Comparison of ENCODE assay signal across 8 cellular contexts in the genomic region with DNA sequence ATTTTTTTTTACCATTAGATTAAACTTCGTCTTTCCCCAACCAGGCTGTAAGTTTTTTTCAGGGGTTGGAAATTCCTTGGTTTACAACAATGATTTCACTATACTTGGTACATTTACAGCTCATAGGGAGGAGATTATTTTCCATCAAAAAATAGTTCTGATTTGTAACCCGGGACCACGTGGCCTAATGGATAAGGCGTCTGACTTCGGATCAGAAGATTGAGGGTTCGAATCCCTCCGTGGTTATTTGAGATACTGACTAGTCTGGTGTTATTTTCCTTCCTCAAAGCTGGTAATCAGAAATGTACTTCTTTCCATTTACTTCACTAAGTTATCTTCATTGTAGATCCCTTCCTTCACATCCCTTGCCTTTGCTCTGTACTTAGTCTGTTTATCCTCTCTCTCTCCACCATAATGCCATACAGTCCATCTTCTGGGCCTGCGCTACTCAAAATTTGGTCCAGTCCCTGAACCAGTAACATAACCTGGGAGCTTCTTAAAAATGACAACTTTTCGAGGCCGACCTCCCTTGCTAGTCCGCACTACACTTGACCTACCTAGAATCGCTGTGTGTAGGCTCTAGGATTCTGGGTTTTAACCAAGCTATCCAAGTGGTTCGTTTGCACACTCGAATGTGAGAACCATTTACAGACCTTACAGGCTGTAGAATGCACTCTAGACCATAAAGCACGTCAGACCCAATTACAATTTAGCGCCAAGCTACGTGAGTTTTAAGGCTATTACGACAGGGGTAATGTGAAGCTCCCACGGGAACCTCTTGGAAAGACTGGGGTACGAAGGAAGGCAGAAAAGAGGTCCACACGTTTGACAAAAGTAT. TPM values are rescaled to one million over a fixed set of nuclear protein-coding genes. Genes with fewer than 3 reads are reported as not detected.
DNase-seq lines count a peak whose midpoint lies in the region; ATAC-seq and TF ChIP-seq lines count a peak whose summit lies in the region.

No MANE protein-coding gene starts in this region.

- no peak overlapping the region for H3K9ac ChIP-seq in duodenal mucosa (ENCODE audit: low read depth in 1 of 2, low read length in 2 of 2)

- POLR2A ChIA-PET in activated B cell treated with CpG ODN at 0.5 μM for 24 hours (lab: Charles Lee) = interaction anchor here (0.5 to 2.7 kb wide), 26 partner anchors 9 to 1579 kb away, joined by 3 to 16 read pairs (median 4); a partner anchor contains a TSS

- peaks cover 14% of the 10 kb centered on the region for H3K27me3 Mint-ChIP-seq in activated B cell treated with CpG ODN at 0.5 μM for 24 hours

- TF ChIP-seq CTCF in activated B cell treated with CpG ODN at 0.5 μM for 24 hours (IDR thresholded peaks at IDR 0.05) (no peak), lower lobe of right lung (IDR thresholded peaks at IDR 0.05) (no peak)

- peak overlapping the region; percentile 89 for H3K4me3 Mint-ChIP-seq in activated B cell treated with CpG ODN at 0.5 μM for 24 hours

- intact Hi-C loops in activated B cell treated with CpG ODN at 0.5 μM for 24 hours (cut with micrococcal nuclease) (loop anchor here (1.0 to 10.0 kb wide), 9 partner anchors 7 to 972 kb away; a partner anchor contains a TSS), lower lobe of right lung (cut with DNase I) (no loop called here)

- peaks cover 5% of the 10 kb centered on the region for H3K36me3 Mint-ChIP-seq in activated B cell treated with CpG ODN at 0.5 μM for 24 hours (ENCODE audit: low read depth)

- DNase-seq in DMS153 treated with DMSO at 0.1 percent for 48 hours (lab: John Stamatoyannopoulos, UW; ENCODE audit: unreplicated experiment) (peak; percentile 51), NCI-H2227 treated with DMSO at 0.1 percent for 48 hours (lab: John Stamatoyannopoulos, UW) (peak; percentile 92), activated B cell treated with CpG ODN at 0.5 μM for 24 hours (no peak), lower lobe of right lung (no peak), NCI-H1105 (lab: John Stamatoyannopoulos, UW) (no peak)
- DNase-seq in stimulated activated naive CD4-positive, alpha-beta T cell treated with Interleukin-2 at 50 U/mL for 16 hours (lab: John Stamatoyannopoulos, UW) = peak; percentile 47

- peaks cover 5% of the 10 kb centered on the region for H3K9me3 Mint-ChIP-seq in activated B cell treated with CpG ODN at 0.5 μM for 24 hours

- H3K27ac Mint-ChIP-seq in activated B cell treated with CpG ODN at 0.5 μM for 24 hours = peak overlapping the region; percentile 85

- H3K4me3 ChIP-seq in duodenal mucosa (ENCODE audit: low read depth in 1 of 2, low read length in 2 of 2) = peak overlapping the region; percentile 59 to 77
- peak overlapping the region; percentile 55 for H3K4me3 ChIP-seq in lower lobe of right lung

- H3K27ac ChIP-seq in duodenal mucosa (ENCODE audit: low read depth, low read length) (no peak overlapping the region), lower lobe of right lung (no peak overlapping the region)

- H3K36me3 ChIP-seq in duodenal mucosa (ENCODE audit: control insufficient read depth in 1 of 2, insufficient read depth in 2 of 2, low read length in 2 of 2) (no peaks in the 10 kb centered on the region), lower lobe of right lung (no peaks in the 10 kb centered on the region)

- ATAC-seq in HG02610 (IDR thresholded peaks at IDR 0.05; ENCODE audit: unreplicated experiment) = peak; percentile 38
- peak; percentile 56 for ATAC-seq in activated B cell treated with CpG ODN at 0.5 μM for 24 hours (ENCODE audit: low read depth)
- peak; percentile 79 to 88 for ATAC-seq in lower lobe of right lung

- CTCF ChIA-PET in activated B cell treated with CpG ODN at 0.5 μM for 24 hours (lab: Charles Lee) = interaction anchor here (0.8 to 2.2 kb wide), 5 partner anchors 8 to 246 kb away, joined by 3 to 7 read pairs (median 5); no protein-coding TSS in a partner anchor

- peaks cover 0 to 11% of the 10 kb centered on the region in 2 donors for H3K4me1 ChIP-seq in duodenal mucosa (ENCODE audit: control insufficient read depth in 1 of 2, insufficient read depth in 2 of 2, low read length in 2 of 2)
- H3K4me1 ChIP-seq in lower lobe of right lung = peaks cover 16% of the 10 kb centered on the region

- H3K4me1 Mint-ChIP-seq in activated B cell treated with CpG ODN at 0.5 μM for 24 hours = peaks cover 25% of the 10 kb centered on the region

- H3K9me3 ChIP-seq in duodenal mucosa (ENCODE audit: control insufficient read depth in 1 of 2, low read length in 2 of 2) (no peaks in the 10 kb centered on the region), lower lobe of right lung (no peaks in the 10 kb centered on the region)

- H3K27me3 ChIP-seq in duodenal mucosa (ENCODE audit: control insufficient read depth in 1 of 2, insufficient read depth in 2 of 2, low read length in 2 of 2) (peaks cover 4 to 14% of the 10 kb centered on the region in 2 donors), lower lobe of right lung (ENCODE audit: low read depth) (peaks cover 56% of the 10 kb centered on the region)

RNA-seq across cellular contexts. Expression of a gene that starts 42.1 kb away (rescaled TPM):
- total RNA-seq in activated B cell treated with CpG ODN at 0.5 μM for 24 hours (65.3 and 81.6 TPM in 2 replicates), lower lobe of right lung (79.2 TPM)

Comparison
In these comparisons a context has a peak if more than half of its experiments do, and no peak if none do; other contexts are left out.
1. DNase-seq: peak in DMS153 treated with DMSO at 0.1 percent for 48 hours (single experiment), NCI-H2227 treated with DMSO at 0.1 percent for 48 hours (single experiment) and stimulated activated naive CD4-positive, alpha-beta T cell treated with Interleukin-2 at 50 U/mL for 16 hours (single experiment); none in activated B cell treated with CpG ODN at 0.5 μM for 24 hours (single experiment), lower lobe of right lung (single experiment) and NCI-H1105 (single experiment).
2. Peak in every context shown above with its lines, with median percentiles within 50 percentile points of each other: ATAC-seq.